ENCODE assay signal across 9 cellular contexts in genomic region chr11:64304316-64305072, GRCh38. TPM values are rescaled to one million over a fixed set of nuclear protein-coding genes. Genes with fewer than 3 reads are reported as not detected.
DNase-seq lines count a peak whose midpoint lies in the region; ATAC-seq, FAIRE-seq and TF ChIP-seq lines count a peak whose summit lies in the region.
"Had no signal": no experiment of that assay in that cellular context is flagged by ENCODE, and none has a peak within 500 bp of the region (broad histone marks: within the 10 kb centered on the region; RNA-seq: fewer than 3 reads in every experiment).

No MANE protein-coding gene starts in this region.

- H3K9me3 Mint-ChIP-seq in central memory CD8-positive, alpha-beta T cell: no peaks in the 10 kb centered on the region

- peak overlapping the region; percentile 67 to 77 for H3K9ac ChIP-seq in kidney (ENCODE audit: low read length in 2 of 2)

- FAIRE-seq in kidney (lab: Jason Lieb, UNC): no peak

- H3K27ac ChIP-seq in kidney (ENCODE audit: low read depth in 2 of 2, low read length in 2 of 2): peak overlapping the region; percentile 98 to 99

- H3K27me3 Mint-ChIP-seq in central memory CD8-positive, alpha-beta T cell: peaks cover 17% of the 10 kb centered on the region

- H3K36me3 ChIP-seq in kidney (ENCODE audit: control insufficient read depth in 1 of 2, insufficient read depth in 2 of 2, low read length in 2 of 2): peaks cover 0 to 3% of the 10 kb centered on the region in 2 donors

- intact Hi-C loops in kidney (cut with DNase I): loop anchor here (5.0 kb wide), 1 partner anchor 112 kb away; no protein-coding TSS in a partner anchor

- peak; percentile 28 for ATAC-seq in HG03280 (IDR thresholded peaks at IDR 0.05; ENCODE audit: unreplicated experiment)
- peak; percentile 44 to 49 for ATAC-seq in activated CD4-positive, CD25-positive, alpha-beta regulatory T cell treated with anti-CD3 and anti-CD28 coated beads, Interleukin-2, amount 50 U/mL, for 24 hours
- ATAC-seq in central memory CD8-positive, alpha-beta T cell (replicated peaks; ENCODE audit: extremely low read depth, poor library complexity, severe bottlenecking): peak; percentile 58

- in situ Hi-C loops in GM18951 (cut with MboI; ENCODE audit: low sequenced_read_pairs, unreplicated experiment): no loop called here

- TF ChIP-seq CTCF in AG10803 (conservative IDR thresholded peaks at IDR 0.05; ENCODE audit: low read length) (peak; percentile 84), kidney (IDR thresholded peaks at IDR 0.05; ENCODE audit: borderline replicate concordance, extremely low read depth, insufficient read depth) (peak; percentile 83)

- TF ChIP-seq POLR2A in GM18951 (IDR thresholded peaks at IDR 0.05; ENCODE audit: extremely low read depth, insufficient read depth, insufficient read length): peak; percentile 79

- H3K9me3 ChIP-seq in kidney (ENCODE audit: control insufficient read depth in 1 of 2, low read length in 2 of 2): no peaks in the 10 kb centered on the region

- peak overlapping the region; percentile 92 for H3K27ac Mint-ChIP-seq in central memory CD8-positive, alpha-beta T cell (ENCODE audit: low read depth)

- peak; percentile 87 for DNase-seq in AG10803 (ENCODE audit: low read depth)
- peak; percentile 84 for DNase-seq in NCI-H345 treated with DMSO at 0.1 percent for 48 hours (lab: John Stamatoyannopoulos, UW; ENCODE audit: unreplicated experiment)
- peak; percentile 90 to 97 for DNase-seq in central memory CD8-positive, alpha-beta T cell (ENCODE audit: low spot score in 2 of 2)
- DNase-seq in kidney: peak; percentile 96
- DNase-seq in stimulated activated CD4-positive, alpha-beta T cell treated with anti-CD3 and anti-CD28 coated beads, Interleukin-15, amount 100 ng/mL, for 24 hours: peak; percentile 98

- peaks cover 19% of the 10 kb centered on the region for H3K36me3 Mint-ChIP-seq in central memory CD8-positive, alpha-beta T cell (ENCODE audit: insufficient read depth)

- H3K4me3 Mint-ChIP-seq in central memory CD8-positive, alpha-beta T cell: peak overlapping the region; percentile 93

- H3K4me1 Mint-ChIP-seq in central memory CD8-positive, alpha-beta T cell: peaks cover 27% of the 10 kb centered on the region

- peaks cover 7 to 34% of the 10 kb centered on the region in 2 donors for H3K4me1 ChIP-seq in kidney (ENCODE audit: control insufficient read depth in 1 of 2, insufficient read depth in 1 of 2, low read depth in 1 of 2, low read length in 2 of 2)

- peak overlapping the region; percentile 79 for H3K4me3 ChIP-seq in AG10803 (ENCODE audit: low read length)
- peak overlapping the region; percentile 77 to 83 for H3K4me3 ChIP-seq in kidney (ENCODE audit: low read length in 2 of 2)

RNA-seq across cellular contexts. Expression of gene ESRRA, which starts 0.8 kb away (rescaled TPM):
- total RNA-seq in kidney: 59.7 TPM
- polyA plus RNA-seq in kidney (ENCODE audit: insufficient read depth, low read depth, low replicate concordance): 117 TPM

RNA-seq across cellular contexts. Expression of gene CATSPERZ, which starts 4.3 kb away (rescaled TPM):
- not detected for total RNA-seq in kidney
- polyA plus RNA-seq in kidney (ENCODE audit: insufficient read depth, low read depth, low replicate concordance): not detected
- total RNA-seq: T-helper 2 cell treated with Interferon-gamma antibody and Interleukin-4, amounts not matched to agents 100 ng/mL and 5 ng/mL, for 36 hours had no signal

RNA-seq across cellular contexts. Expression of gene TRMT112, which starts 12.9 kb away (rescaled TPM):
- 172 TPM for total RNA-seq in kidney
- 291 TPM for polyA plus RNA-seq in kidney (ENCODE audit: insufficient read depth, low read depth, low replicate concordance)

RNA-seq across cellular contexts. Expression of gene KCNK4, which starts 13.4 kb away (rescaled TPM):
- not detected for total RNA-seq in kidney
- polyA plus RNA-seq in kidney (ENCODE audit: insufficient read depth, low read depth, low replicate concordance): not detected
- total RNA-seq: T-helper 2 cell treated with Interferon-gamma antibody and Interleukin-4, amounts not matched to agents 100 ng/mL and 5 ng/mL, for 36 hours had no signal

RNA-seq across cellular contexts. Expression of gene PRDX5, which starts 13.4 kb away (rescaled TPM):
- total RNA-seq in kidney: 192 TPM
- polyA plus RNA-seq in kidney (ENCODE audit: insufficient read depth, low read depth, low replicate concordance): 1,026 TPM

Comparison
In these comparisons a context has a peak if more than half of its experiments do, and no peak if none do; other contexts are left out.
1. Peak in every context shown above with its lines: DNase-seq, ATAC-seq, H3K4me3 ChIP-seq and H3K27ac ChIP-seq.